In the genomic region with DNA sequence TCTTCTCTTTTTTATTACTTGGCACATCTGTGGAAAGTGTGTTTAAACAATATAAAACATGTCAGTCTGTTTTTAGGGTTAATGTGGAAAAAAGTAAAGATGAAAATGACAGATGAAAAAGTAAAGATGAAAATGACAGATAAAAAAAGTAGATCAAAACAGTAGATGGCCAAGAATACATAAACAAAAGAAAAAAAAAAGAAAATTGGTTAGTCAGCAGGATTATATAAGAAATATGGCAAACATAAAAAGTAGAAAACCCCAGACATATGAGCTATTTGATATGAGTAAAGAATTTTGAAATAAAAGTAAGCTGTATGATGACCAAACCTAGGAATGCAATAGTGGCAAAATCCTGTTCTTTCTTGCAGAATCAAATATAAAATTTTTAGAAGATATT, we compare ENCODE assay signal across 25 cellular contexts.
"Had no signal": no experiment of that assay in that cellular context is flagged by ENCODE, and none has a peak within 500 bp of the region (broad histone marks: within the 10 kb centered on the region; RNA-seq: fewer than 3 reads in every experiment).

No MANE protein-coding gene starts in this region.

- H3K36me3 ChIP-seq: esophagus muscularis mucosa, heart right ventricle, lower lobe of right lung, ovary, stomach, tibial artery had no signal

- DNase-seq: dermis blood vessel endothelial cell; effector memory CD4-positive, alpha-beta T cell; foreskin melanocyte; glutamatergic neuron; heart right ventricle; hypothalamus; immature natural killer cell; left ventricle myocardium superior; lower lobe of right lung; naive thymus-derived CD8-positive, alpha-beta T cell; occipital lobe; ovary; posterior cingulate gyrus; psoas muscle; right cardiac atrium; stimulated activated CD4-positive, alpha-beta T cell treated with anti-CD3 and anti-CD28 coated beads, Interleukin-2, amount 100 ng/mL, for 24 hours; stimulated activated CD4-positive, alpha-beta T cell treated with anti-CD3 and anti-CD28 coated beads, Interleukin-4, amount 100 ng/mL, for 24 hours; stimulated activated naive CD4-positive, alpha-beta T cell treated with Interleukin-2 at 50 U/mL for 16 hours; stomach; testis; tibial artery had no signal

- H3K9me3 ChIP-seq: esophagus muscularis mucosa, heart right ventricle, lower lobe of right lung, ovary, psoas muscle, stomach, testis, tibial artery had no signal

- FAIRE-seq: endothelial cell of umbilical vein had no signal

- ATAC-seq: left ventricle myocardium superior; lower lobe of right lung; naive thymus-derived CD8-positive, alpha-beta T cell; psoas muscle; right cardiac atrium; stimulated activated effector memory CD8-positive, alpha-beta T cell treated with anti-CD3 and anti-CD28 coated beads, Interleukin-12 subunit alpha, Interleukin-12 subunit beta, amount 100 ng/mL, for 72 hours had no signal

- H3K4me3 ChIP-seq: coronary artery, esophagus muscularis mucosa, heart right ventricle, lower lobe of right lung, ovary, psoas muscle, stomach, testis, tibial artery had no signal

- H3K27ac ChIP-seq: coronary artery, esophagus muscularis mucosa, heart right ventricle, lower lobe of right lung, ovary, psoas muscle, stomach, testis, tibial artery had no signal

- H3K27me3 ChIP-seq: esophagus muscularis mucosa, heart right ventricle, ovary, stomach, testis, tibial artery had no signal

- H3K4me1 ChIP-seq: esophagus muscularis mucosa, heart right ventricle, lower lobe of right lung, psoas muscle, stomach, testis, tibial artery had no signal
